Comparison of ENCODE assay signal across 24 cellular contexts in genomic region chr5:58279259-58279658, GRCh38.
DNase-seq lines count a peak whose midpoint lies in the region; ATAC-seq and TF ChIP-seq lines count a peak whose summit lies in the region.
"Had no signal": no experiment of that assay in that cellular context is flagged by ENCODE, and none has a peak within 500 bp of the region (broad histone marks: within the 10 kb centered on the region; RNA-seq: fewer than 3 reads in every experiment).

No MANE protein-coding gene starts in this region.

- no peak overlapping the region for H3K4me3 Mint-ChIP-seq in activated T-cell treated with anti-CD3 and anti-CD28 coated beads, Interleukin-2, amount 50 U/mL, for 72 hours
- no peak overlapping the region for H3K4me3 Mint-ChIP-seq in activated T-helper 17 cell treated with anti-CD3 and anti-CD28 coated beads, Interleukin-2, amount 50 U/mL, for 72 hours
- H3K4me3 Mint-ChIP-seq: CD14-positive monocyte; CD4-positive, alpha-beta memory T cell; CD4-positive, CD25-positive, alpha-beta regulatory T cell; CD8-positive, alpha-beta memory T cell had no signal

- TF ChIP-seq CTCF in MM.1S (IDR thresholded peaks at IDR 0.05; ENCODE audit: low read length) = no peak
- TF ChIP-seq CTCF in left lung (IDR thresholded peaks at IDR 0.05) = no peak

- H3K4me1 ChIP-seq in MM.1S (ENCODE audit: low read length) (peaks cover 8% of the 10 kb centered on the region), left lung (no peaks in the 10 kb centered on the region)
- H3K4me1 ChIP-seq: BE2C, BLaER1 had no signal

- H3K36me3 ChIP-seq in MM.1S (replicated peaks; ENCODE audit: insufficient read depth, low read length) (no peaks in the 10 kb centered on the region), left lung (no peaks in the 10 kb centered on the region)
- H3K36me3 ChIP-seq: BE2C, BLaER1 had no signal

- no peaks in the 10 kb centered on the region for H3K36me3 Mint-ChIP-seq in activated T-cell treated with anti-CD3 and anti-CD28 coated beads, Interleukin-2, amount 50 U/mL, for 72 hours (ENCODE audit: insufficient read depth in 2 of 2)
- H3K36me3 Mint-ChIP-seq in activated T-helper 17 cell treated with anti-CD3 and anti-CD28 coated beads, Interleukin-2, amount 50 U/mL, for 72 hours (ENCODE audit: low read depth) = no peaks in the 10 kb centered on the region
- H3K36me3 Mint-ChIP-seq: CD14-positive monocyte; CD4-positive, alpha-beta memory T cell; CD4-positive, CD25-positive, alpha-beta regulatory T cell; CD8-positive, alpha-beta memory T cell had no signal

- no peaks in the 10 kb centered on the region for H3K4me1 Mint-ChIP-seq in activated T-cell treated with anti-CD3 and anti-CD28 coated beads, Interleukin-2, amount 50 U/mL, for 72 hours (ENCODE audit: low read depth)
- no peaks in the 10 kb centered on the region for H3K4me1 Mint-ChIP-seq in activated T-helper 17 cell treated with anti-CD3 and anti-CD28 coated beads, Interleukin-2, amount 50 U/mL, for 72 hours
- H3K4me1 Mint-ChIP-seq: CD4-positive, alpha-beta memory T cell; CD4-positive, CD25-positive, alpha-beta regulatory T cell; CD8-positive, alpha-beta memory T cell had no signal

- H3K27me3 Mint-ChIP-seq in activated T-cell treated with anti-CD3 and anti-CD28 coated beads, Interleukin-2, amount 50 U/mL, for 72 hours (ENCODE audit: low read depth) = peaks cover 15% of the 10 kb centered on the region
- H3K27me3 Mint-ChIP-seq in activated T-helper 17 cell treated with anti-CD3 and anti-CD28 coated beads, Interleukin-2, amount 50 U/mL, for 72 hours = peaks cover 5% of the 10 kb centered on the region

- ATAC-seq in activated T-cell treated with anti-CD3 and anti-CD28 coated beads, Interleukin-2, amount 50 U/mL, for 72 hours (replicated peaks in 1 of 2) = peak in 1 of 2 donors; percentile 47
- ATAC-seq in activated T-helper 17 cell treated with anti-CD3 and anti-CD28 coated beads, Interleukin-2, amount 50 U/mL, for 72 hours (replicated peaks) = peak; percentile 52
- ATAC-seq in left lung (no peak), HG03520 (IDR thresholded peaks at IDR 0.05; ENCODE audit: unreplicated experiment) (no peak)

- no peaks in the 10 kb centered on the region for H3K9me3 ChIP-seq in MM.1S (replicated peaks; ENCODE audit: insufficient read depth, low read length)
- H3K9me3 ChIP-seq in left lung = peaks cover 0 to 4% of the 10 kb centered on the region in 2 donors
- H3K9me3 ChIP-seq: BE2C, BLaER1 had no signal

- H3K4me3 ChIP-seq in MM.1S (ENCODE audit: low read length) = no peak overlapping the region
- no peak overlapping the region for H3K4me3 ChIP-seq in left lung
- H3K4me3 ChIP-seq: BLaER1 had no signal

- H3K27me3 ChIP-seq in MM.1S (replicated peaks; ENCODE audit: insufficient read depth, low read length) = no peaks in the 10 kb centered on the region
- no peaks in the 10 kb centered on the region for H3K27me3 ChIP-seq in left lung
- H3K27me3 ChIP-seq: BE2C, BLaER1 had no signal

- H3F3A ChIP-seq in MM.1S (ENCODE audit: insufficient read depth, low read length) = no peaks in the 10 kb centered on the region

- intact Hi-C loops in left lung (cut with DNase I) = no loop called here

- H3K9me3 Mint-ChIP-seq in activated T-cell treated with anti-CD3 and anti-CD28 coated beads, Interleukin-2, amount 50 U/mL, for 72 hours = no peaks in the 10 kb centered on the region
- H3K9me3 Mint-ChIP-seq in activated T-helper 17 cell treated with anti-CD3 and anti-CD28 coated beads, Interleukin-2, amount 50 U/mL, for 72 hours = no peaks in the 10 kb centered on the region
- H3K9me3 Mint-ChIP-seq: CD4-positive, alpha-beta memory T cell; CD4-positive, CD25-positive, alpha-beta regulatory T cell; CD8-positive, alpha-beta memory T cell had no signal

- H3K27ac ChIP-seq in MM.1S (ENCODE audit: low read length) (no peak overlapping the region), left lung (no peak overlapping the region)
- H3K27ac ChIP-seq: BLaER1 had no signal

- peak overlapping the region; percentile 11; the same call in 1 of the 2 replicates for H3K4me2 ChIP-seq in MM.1S (ENCODE audit: low read depth, low read length)
- H3K4me2 ChIP-seq: BLaER1 had no signal

- H3K79me2 ChIP-seq in MM.1S (ENCODE audit: low read length) = no peaks in the 10 kb centered on the region

- DNase-seq in activated T-cell treated with anti-CD3 and anti-CD28 coated beads, Interleukin-2, amount 50 U/mL, for 72 hours = no peak
- no peak for DNase-seq in activated T-cell treated with anti-CD3 and anti-CD28 coated beads, Interleukin-2, amount 50 U/mL, for 48 hours
- DNase-seq in ELR (ENCODE audit: low read depth) = peak; percentile 10
- no peak for DNase-seq in MM.1S
- DNase-seq in left lung = no peak
- no peak for DNase-seq in NCI-H524 treated with DMSO at 0.1 percent for 48 hours (lab: John Stamatoyannopoulos, UW)
- DNase-seq: 8988T; ACHN; BE2C; C1 segment of cervical spinal cord; CD4-positive, CD25-positive, alpha-beta regulatory T cell; CD8-positive, alpha-beta memory T cell; COR-L47; DMS 273 treated with DMSO at 0.1 percent for 48 hours; DMS153; DMS79; DND-41; EL; GF-D8 had no signal

- no peaks in the 10 kb centered on the region for H3K9me2 ChIP-seq in MM.1S (replicated peaks; ENCODE audit: insufficient read depth, low read length)

- H3K9ac ChIP-seq in MM.1S (ENCODE audit: low read length) = no peak overlapping the region
- H3K9ac ChIP-seq: BLaER1 had no signal

- H3K27ac Mint-ChIP-seq in activated T-cell treated with anti-CD3 and anti-CD28 coated beads, Interleukin-2, amount 50 U/mL, for 72 hours = peak overlapping the region; percentile 24
- no peak overlapping the region for H3K27ac Mint-ChIP-seq in activated T-helper 17 cell treated with anti-CD3 and anti-CD28 coated beads, Interleukin-2, amount 50 U/mL, for 72 hours
- H3K27ac Mint-ChIP-seq: CD14-positive monocyte; CD4-positive, alpha-beta memory T cell; CD4-positive, CD25-positive, alpha-beta regulatory T cell; CD8-positive, alpha-beta memory T cell had no signal

- no peak overlapping the region for H2AFZ ChIP-seq in MM.1S (ENCODE audit: low read length)

- no peaks in the 10 kb centered on the region for H4K20me1 ChIP-seq in MM.1S (ENCODE audit: insufficient read depth, low read length)
- H4K20me1 ChIP-seq: BLaER1 had no signal
